12 cellular contexts compared by ENCODE assay signal in genomic region chr9:472676-473075, GRCh38. TPM values are rescaled to one million over a fixed set of nuclear protein-coding genes. Genes with fewer than 3 reads are reported as not detected.
DNase-seq lines count a peak whose midpoint lies in the region; ATAC-seq and TF ChIP-seq lines count a peak whose summit lies in the region.
"Had no signal": no experiment of that assay in that cellular context is flagged by ENCODE, and none has a peak within 500 bp of the region (broad histone marks: within the 10 kb centered on the region; RNA-seq: fewer than 3 reads in every experiment).

No MANE protein-coding gene starts in this region.

- H3K4me3 ChIP-seq in smooth muscle cell: no peak overlapping the region

- no peaks in the 10 kb centered on the region for H3K27me3 ChIP-seq in smooth muscle cell (ENCODE audit: low read depth)

- POLR2A ChIA-PET in activated CD4-positive, alpha-beta T cell treated with anti-CD3 and anti-CD28 coated beads, Interleukin-2, amount 10 ng/mL, durations not matched to agents 7 days and 5 days (lab: Charles Lee): no interaction called here

- H3K9ac ChIP-seq in smooth muscle cell (ENCODE audit: low read depth): no peak overlapping the region

- H3K27ac Mint-ChIP-seq in activated CD4-positive, alpha-beta T cell treated with anti-CD3 and anti-CD28 coated beads, Interleukin-2, amount 10 ng/mL, durations not matched to agents 7 days and 5 days: peak overlapping the region; percentile 5
- peak overlapping the region in 2 of 3 experiments; percentile 17 to 18 for H3K27ac Mint-ChIP-seq in nephron

- no peak for TF ChIP-seq CTCF in nephron (IDR thresholded peaks at IDR 0.05; ENCODE audit: unreplicated experiment in 3 of 3)
- TF ChIP-seq CTCF in smooth muscle cell (IDR thresholded peaks at IDR 0.05; ENCODE audit: borderline replicate concordance, insufficient read depth, poor library complexity, severe bottlenecking): no peak

- no peaks in the 10 kb centered on the region for H4K20me1 ChIP-seq in smooth muscle cell (ENCODE audit: low read depth)

- H3K4me2 ChIP-seq in smooth muscle cell: no peak overlapping the region

- H3K4me3 Mint-ChIP-seq in activated CD4-positive, alpha-beta T cell treated with anti-CD3 and anti-CD28 coated beads, Interleukin-2, amount 10 ng/mL, durations not matched to agents 7 days and 5 days: no peak overlapping the region
- H3K4me3 Mint-ChIP-seq in nephron: peak overlapping the region in 1 of 3 experiments; percentile 20
- H3K4me3 Mint-ChIP-seq: CD4-positive, alpha-beta memory T cell had no signal

- no peak for DNase-seq in activated CD4-positive, alpha-beta T cell treated with anti-CD3 and anti-CD28 coated beads, Interleukin-2, amount 10 ng/mL, durations not matched to agents 7 days and 5 days
- DNase-seq in activated CD4-positive, alpha-beta T cell treated with anti-CD3 and anti-CD28 coated beads for 1 hour: no peak
- DNase-seq in smooth muscle cell (lab: John Stamatoyannopoulos, UW; ENCODE audit: unreplicated experiment) (no peak), NCI-H446 (lab: John Stamatoyannopoulos, UW) (no peak), SKM-1 treated with dmso at 0.1 percent for 144 hours (lab: John Stamatoyannopoulos, UW; ENCODE audit: unreplicated experiment) (no peak)
- DNase-seq: 8988T; C1 segment of cervical spinal cord; CD4-positive, alpha-beta memory T cell had no signal

- no peaks in the 10 kb centered on the region for H3K36me3 Mint-ChIP-seq in activated CD4-positive, alpha-beta T cell treated with anti-CD3 and anti-CD28 coated beads, Interleukin-2, amount 10 ng/mL, durations not matched to agents 7 days and 5 days (ENCODE audit: low read depth)
- H3K36me3 Mint-ChIP-seq in nephron (ENCODE audit: low read depth): peaks cover 6% of the 10 kb centered on the region

- no peaks in the 10 kb centered on the region for H3K79me2 ChIP-seq in smooth muscle cell (ENCODE audit: low read depth)

- H3K27me3 Mint-ChIP-seq in activated CD4-positive, alpha-beta T cell treated with anti-CD3 and anti-CD28 coated beads, Interleukin-2, amount 10 ng/mL, durations not matched to agents 7 days and 5 days: no peaks in the 10 kb centered on the region
- H3K27me3 Mint-ChIP-seq in nephron (ENCODE audit: low read depth): no peaks in the 10 kb centered on the region
- H3K27me3 Mint-ChIP-seq: CD4-positive, alpha-beta memory T cell had no signal

- H3F3A ChIP-seq in smooth muscle cell (ENCODE audit: low read depth): no peaks in the 10 kb centered on the region

- H2AFZ ChIP-seq in smooth muscle cell (ENCODE audit: low read depth): no peak overlapping the region

- no peaks in the 10 kb centered on the region for H3K9me3 ChIP-seq in smooth muscle cell (replicated peaks; ENCODE audit: low read depth)

- no peaks in the 10 kb centered on the region for H3K36me3 ChIP-seq in smooth muscle cell (ENCODE audit: low read depth)

- CTCF ChIA-PET in activated CD4-positive, alpha-beta T cell treated with anti-CD3 and anti-CD28 coated beads, Interleukin-2, amount 10 ng/mL, durations not matched to agents 7 days and 5 days (lab: Charles Lee): interaction anchor here (1.2 to 1.7 kb wide), 2 partner anchors 17 to 35 kb away, joined by 3 read pairs; no protein-coding TSS in a partner anchor

- H3K27ac ChIP-seq in smooth muscle cell (ENCODE audit: low read depth): no peak overlapping the region

- H3K4me1 ChIP-seq in smooth muscle cell (ENCODE audit: low read depth): peaks cover 6% of the 10 kb centered on the region

- 88% methylated on average over 6 of the region's 6 CpGs for WGBS in smooth muscle cell (ENCODE audit: low lambda C conversion rate)

- peaks cover 33% of the 10 kb centered on the region for H3K4me1 Mint-ChIP-seq in activated CD4-positive, alpha-beta T cell treated with anti-CD3 and anti-CD28 coated beads, Interleukin-2, amount 10 ng/mL, durations not matched to agents 7 days and 5 days
- H3K4me1 Mint-ChIP-seq in nephron: peaks cover 32% of the 10 kb centered on the region

- no peaks in the 10 kb centered on the region for H3K9me3 Mint-ChIP-seq in activated CD4-positive, alpha-beta T cell treated with anti-CD3 and anti-CD28 coated beads, Interleukin-2, amount 10 ng/mL, durations not matched to agents 7 days and 5 days
- H3K9me3 Mint-ChIP-seq in nephron: no peaks in the 10 kb centered on the region

- peak; percentile 1 for ATAC-seq in esophagus mucosa
- ATAC-seq: HCT116, HepG2 had no signal

RNA-seq across cellular contexts. Expression of gene KANK1, which starts 31.8 kb away (rescaled TPM):
- 1 to 10 TPM; 2.2 to 2.4 TPM for total RNA-seq in activated CD4-positive, alpha-beta T cell treated with anti-CD3 and anti-CD28 coated beads, Interleukin-2, amount 10 ng/mL, durations not matched to agents 7 days and 5 days
- 45.4 TPM for total RNA-seq in esophagus mucosa
- total RNA-seq in smooth muscle cell: 27.1 and 40.5 TPM in 2 replicates
- 6.8 and 23.0 TPM in 2 replicates for polyA plus RNA-seq in smooth muscle cell
